In the genomic region with DNA sequence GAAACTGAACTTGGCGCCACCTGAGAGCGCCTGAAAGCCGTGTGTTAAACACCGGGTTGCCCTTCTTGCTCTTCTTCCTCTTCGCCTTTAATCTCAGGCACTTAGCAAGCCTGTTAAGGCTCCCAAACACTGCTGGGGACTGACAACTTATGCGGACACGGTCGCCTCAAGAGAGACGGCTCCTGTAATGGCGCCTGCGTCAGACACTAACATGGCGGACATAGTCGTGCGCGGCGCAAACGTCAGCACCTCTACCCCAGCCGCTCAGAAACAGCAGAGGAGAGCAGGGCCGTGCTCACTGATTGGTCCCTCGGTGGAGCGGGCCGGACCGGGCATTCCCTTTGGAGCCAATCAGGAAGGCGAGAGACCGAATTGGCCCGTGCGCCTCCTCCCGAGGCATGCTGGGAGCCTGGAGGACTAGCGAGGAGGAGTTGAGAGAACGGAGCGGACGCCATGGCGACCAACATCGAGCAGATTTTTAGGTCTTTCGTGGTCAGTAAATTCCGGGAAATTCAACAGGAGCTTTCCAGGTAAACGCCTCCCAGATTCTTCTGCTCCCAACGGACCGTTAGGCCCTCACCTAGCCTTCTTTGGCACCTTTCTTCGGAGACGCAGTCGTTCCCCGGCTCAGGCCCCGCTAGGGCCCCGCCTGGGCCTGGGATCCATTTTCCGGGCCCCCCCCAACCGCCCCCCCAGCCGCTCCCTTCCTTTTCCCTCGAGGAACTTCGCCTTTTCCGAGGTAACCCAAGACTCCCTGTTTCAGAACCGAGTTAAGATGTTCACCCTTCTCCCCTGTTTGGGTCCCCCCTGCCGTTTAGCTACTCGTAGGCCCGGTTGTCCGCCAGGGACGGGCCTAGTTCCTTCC, we compare ENCODE assay signal across 1 cellular context.
TF ChIP-seq lines count a peak whose summit lies in the region.

A gene with protein sequence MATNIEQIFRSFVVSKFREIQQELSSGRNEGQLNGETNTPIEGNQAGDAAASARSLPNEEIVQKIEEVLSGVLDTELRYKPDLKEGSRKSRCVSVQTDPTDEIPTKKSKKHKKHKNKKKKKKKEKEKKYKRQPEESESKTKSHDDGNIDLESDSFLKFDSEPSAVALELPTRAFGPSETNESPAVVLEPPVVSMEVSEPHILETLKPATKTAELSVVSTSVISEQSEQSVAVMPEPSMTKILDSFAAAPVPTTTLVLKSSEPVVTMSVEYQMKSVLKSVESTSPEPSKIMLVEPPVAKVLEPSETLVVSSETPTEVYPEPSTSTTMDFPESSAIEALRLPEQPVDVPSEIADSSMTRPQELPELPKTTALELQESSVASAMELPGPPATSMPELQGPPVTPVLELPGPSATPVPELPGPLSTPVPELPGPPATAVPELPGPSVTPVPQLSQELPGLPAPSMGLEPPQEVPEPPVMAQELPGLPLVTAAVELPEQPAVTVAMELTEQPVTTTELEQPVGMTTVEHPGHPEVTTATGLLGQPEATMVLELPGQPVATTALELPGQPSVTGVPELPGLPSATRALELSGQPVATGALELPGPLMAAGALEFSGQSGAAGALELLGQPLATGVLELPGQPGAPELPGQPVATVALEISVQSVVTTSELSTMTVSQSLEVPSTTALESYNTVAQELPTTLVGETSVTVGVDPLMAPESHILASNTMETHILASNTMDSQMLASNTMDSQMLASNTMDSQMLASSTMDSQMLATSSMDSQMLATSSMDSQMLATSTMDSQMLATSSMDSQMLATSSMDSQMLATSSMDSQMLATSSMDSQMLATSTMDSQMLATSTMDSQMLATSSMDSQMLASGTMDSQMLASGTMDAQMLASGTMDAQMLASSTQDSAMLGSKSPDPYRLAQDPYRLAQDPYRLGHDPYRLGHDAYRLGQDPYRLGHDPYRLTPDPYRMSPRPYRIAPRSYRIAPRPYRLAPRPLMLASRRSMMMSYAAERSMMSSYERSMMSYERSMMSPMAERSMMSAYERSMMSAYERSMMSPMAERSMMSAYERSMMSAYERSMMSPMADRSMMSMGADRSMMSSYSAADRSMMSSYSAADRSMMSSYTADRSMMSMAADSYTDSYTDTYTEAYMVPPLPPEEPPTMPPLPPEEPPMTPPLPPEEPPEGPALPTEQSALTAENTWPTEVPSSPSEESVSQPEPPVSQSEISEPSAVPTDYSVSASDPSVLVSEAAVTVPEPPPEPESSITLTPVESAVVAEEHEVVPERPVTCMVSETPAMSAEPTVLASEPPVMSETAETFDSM (N-terminal part only) (plus strand): TSS at position 399 of the 865 bp plus-strand sequence. CDS start 55 bp downstream, at position 454.

TF ChIP-seq in K562, 482 proteins besides CTCF, POLR2A, EP300 and RAD21 (continued from another document and continues in another):
- TF ChIP-seq ZFP36 (IDR thresholded peaks at IDR 0.05; ENCODE audit: low read depth, low read length, partially characterized antibody), result no peak
- no peak for TF ChIP-seq SNIP1 (IDR thresholded peaks at IDR 0.05; ENCODE audit: low read depth)
- TF ChIP-seq, protein P1, sequence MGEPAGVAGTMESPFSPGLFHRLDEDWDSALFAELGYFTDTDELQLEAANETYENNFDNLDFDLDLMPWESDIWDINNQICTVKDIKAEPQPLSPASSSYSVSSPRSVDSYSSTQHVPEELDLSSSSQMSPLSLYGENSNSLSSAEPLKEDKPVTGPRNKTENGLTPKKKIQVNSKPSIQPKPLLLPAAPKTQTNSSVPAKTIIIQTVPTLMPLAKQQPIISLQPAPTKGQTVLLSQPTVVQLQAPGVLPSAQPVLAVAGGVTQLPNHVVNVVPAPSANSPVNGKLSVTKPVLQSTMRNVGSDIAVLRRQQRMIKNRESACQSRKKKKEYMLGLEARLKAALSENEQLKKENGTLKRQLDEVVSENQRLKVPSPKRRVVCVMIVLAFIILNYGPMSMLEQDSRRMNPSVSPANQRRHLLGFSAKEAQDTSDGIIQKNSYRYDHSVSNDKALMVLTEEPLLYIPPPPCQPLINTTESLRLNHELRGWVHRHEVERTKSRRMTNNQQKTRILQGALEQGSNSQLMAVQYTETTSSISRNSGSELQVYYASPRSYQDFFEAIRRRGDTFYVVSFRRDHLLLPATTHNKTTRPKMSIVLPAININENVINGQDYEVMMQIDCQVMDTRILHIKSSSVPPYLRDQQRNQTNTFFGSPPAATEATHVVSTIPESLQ (CRISPR knock-in tag; IDR thresholded peaks at IDR 0.05), result no peak
- TF ChIP-seq BRF1 (IDR thresholded peaks at IDR 0.05; ENCODE audit: borderline replicate concordance, extremely low read depth, insufficient read length), result no peak
- TF ChIP-seq ZNF79 (CRISPR knock-in tag; IDR thresholded peaks at IDR 0.05; ENCODE audit: low read depth), result no peak
- no peak for TF ChIP-seq RBM17 (IDR thresholded peaks at IDR 0.05; ENCODE audit: borderline replicate concordance, low read depth, low read length)
- no peak; the same call in 1 of the 2 replicates for TF ChIP-seq STAT5A (IDR thresholded peaks at IDR 0.05; ENCODE audit: borderline replicate concordance, low read length)
- 0 out of 2 replicates have a peak, but pooled peaks have one; percentile 23 for TF ChIP-seq DNMT1 (IDR thresholded peaks at IDR 0.05)
- TF ChIP-seq MXI1 (IDR thresholded peaks at IDR 0.05; ENCODE audit: low read depth, low read length), result peak; percentile 67
- no peak for TF ChIP-seq ZNF778 (CRISPR knock-in tag; IDR thresholded peaks at IDR 0.05)
- no peak for TF ChIP-seq ZNF507 (tag; conservative IDR thresholded peaks at IDR 0.05)
- no peak for TF ChIP-seq ZNF699 (CRISPR knock-in tag; IDR thresholded peaks at IDR 0.05; ENCODE audit: insufficient replicate concordance)
- TF ChIP-seq, protein P2, sequence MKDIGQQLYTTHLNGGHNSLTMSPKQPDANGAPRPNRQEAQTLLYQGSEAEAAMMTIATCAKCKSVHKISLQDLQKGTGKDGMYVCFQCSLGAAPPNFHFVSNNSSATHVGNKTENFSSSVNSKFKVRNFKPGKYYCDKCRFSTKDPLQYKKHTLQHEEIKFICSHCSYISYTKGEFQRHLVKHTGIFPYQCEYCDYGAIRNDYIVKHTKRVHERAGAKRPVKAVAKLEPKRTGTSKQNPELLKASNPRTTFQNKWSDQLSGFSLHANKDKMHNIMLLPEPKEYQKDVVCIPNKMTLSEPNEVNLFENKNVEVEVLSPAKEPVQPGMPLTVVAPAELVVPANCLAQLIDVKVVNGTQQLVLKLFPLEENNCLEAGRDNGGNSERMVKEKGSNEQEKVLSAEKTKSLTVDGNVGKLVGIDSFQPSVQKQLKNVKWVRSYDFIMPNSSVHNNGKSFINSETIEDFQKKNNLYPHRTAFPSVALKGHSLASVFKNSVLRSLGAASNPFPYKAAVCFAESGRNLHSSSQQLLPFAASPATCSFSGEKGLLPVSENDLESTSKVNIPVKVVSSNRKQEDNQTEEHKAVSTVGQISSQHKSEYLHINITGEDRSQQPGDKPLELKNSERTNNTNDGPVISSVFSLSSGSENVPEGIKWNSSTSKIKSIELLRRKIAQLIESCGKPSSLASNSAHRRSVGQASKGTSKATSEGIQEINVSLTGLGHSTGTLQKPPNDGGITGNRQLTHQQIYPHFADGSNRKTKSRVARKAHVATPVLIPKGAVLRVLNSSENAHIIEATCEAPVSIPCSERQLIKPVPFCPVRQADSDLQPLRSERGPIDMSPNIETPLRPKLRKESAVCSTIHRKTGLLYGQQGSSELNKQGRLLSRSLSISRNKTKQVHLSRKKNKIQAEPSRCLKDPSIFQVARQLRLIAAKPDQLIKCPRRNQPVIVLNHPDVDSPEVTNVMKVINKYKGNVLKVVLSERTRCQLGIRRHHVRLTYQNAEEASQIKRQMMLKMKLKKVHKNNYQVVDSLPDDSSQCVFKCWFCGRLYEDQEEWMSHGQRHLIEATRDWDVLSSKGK (CRISPR knock-in tag; IDR thresholded peaks at IDR 0.05), result no peak
- TF ChIP-seq SLC30A9 (CRISPR knock-in tag; IDR thresholded peaks at IDR 0.05), result no peak
- TF ChIP-seq, protein P3, sequence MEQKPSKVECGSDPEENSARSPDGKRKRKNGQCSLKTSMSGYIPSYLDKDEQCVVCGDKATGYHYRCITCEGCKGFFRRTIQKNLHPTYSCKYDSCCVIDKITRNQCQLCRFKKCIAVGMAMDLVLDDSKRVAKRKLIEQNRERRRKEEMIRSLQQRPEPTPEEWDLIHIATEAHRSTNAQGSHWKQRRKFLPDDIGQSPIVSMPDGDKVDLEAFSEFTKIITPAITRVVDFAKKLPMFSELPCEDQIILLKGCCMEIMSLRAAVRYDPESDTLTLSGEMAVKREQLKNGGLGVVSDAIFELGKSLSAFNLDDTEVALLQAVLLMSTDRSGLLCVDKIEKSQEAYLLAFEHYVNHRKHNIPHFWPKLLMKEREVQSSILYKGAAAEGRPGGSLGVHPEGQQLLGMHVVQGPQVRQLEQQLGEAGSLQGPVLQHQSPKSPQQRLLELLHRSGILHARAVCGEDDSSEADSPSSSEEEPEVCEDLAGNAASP (IDR thresholded peaks at IDR 0.05), result no peak
- no peak for TF ChIP-seq BDP1 (IDR thresholded peaks at IDR 0.05; ENCODE audit: insufficient read depth, insufficient read length)
- TF ChIP-seq ETS2 (tag; IDR thresholded peaks at IDR 0.05; ENCODE audit: borderline replicate concordance, poor library complexity, severe bottlenecking), result no peak
- TF ChIP-seq DDX20 (tag; IDR thresholded peaks at IDR 0.05; ENCODE audit: low read depth), result no peak
- TF ChIP-seq, protein P4, sequence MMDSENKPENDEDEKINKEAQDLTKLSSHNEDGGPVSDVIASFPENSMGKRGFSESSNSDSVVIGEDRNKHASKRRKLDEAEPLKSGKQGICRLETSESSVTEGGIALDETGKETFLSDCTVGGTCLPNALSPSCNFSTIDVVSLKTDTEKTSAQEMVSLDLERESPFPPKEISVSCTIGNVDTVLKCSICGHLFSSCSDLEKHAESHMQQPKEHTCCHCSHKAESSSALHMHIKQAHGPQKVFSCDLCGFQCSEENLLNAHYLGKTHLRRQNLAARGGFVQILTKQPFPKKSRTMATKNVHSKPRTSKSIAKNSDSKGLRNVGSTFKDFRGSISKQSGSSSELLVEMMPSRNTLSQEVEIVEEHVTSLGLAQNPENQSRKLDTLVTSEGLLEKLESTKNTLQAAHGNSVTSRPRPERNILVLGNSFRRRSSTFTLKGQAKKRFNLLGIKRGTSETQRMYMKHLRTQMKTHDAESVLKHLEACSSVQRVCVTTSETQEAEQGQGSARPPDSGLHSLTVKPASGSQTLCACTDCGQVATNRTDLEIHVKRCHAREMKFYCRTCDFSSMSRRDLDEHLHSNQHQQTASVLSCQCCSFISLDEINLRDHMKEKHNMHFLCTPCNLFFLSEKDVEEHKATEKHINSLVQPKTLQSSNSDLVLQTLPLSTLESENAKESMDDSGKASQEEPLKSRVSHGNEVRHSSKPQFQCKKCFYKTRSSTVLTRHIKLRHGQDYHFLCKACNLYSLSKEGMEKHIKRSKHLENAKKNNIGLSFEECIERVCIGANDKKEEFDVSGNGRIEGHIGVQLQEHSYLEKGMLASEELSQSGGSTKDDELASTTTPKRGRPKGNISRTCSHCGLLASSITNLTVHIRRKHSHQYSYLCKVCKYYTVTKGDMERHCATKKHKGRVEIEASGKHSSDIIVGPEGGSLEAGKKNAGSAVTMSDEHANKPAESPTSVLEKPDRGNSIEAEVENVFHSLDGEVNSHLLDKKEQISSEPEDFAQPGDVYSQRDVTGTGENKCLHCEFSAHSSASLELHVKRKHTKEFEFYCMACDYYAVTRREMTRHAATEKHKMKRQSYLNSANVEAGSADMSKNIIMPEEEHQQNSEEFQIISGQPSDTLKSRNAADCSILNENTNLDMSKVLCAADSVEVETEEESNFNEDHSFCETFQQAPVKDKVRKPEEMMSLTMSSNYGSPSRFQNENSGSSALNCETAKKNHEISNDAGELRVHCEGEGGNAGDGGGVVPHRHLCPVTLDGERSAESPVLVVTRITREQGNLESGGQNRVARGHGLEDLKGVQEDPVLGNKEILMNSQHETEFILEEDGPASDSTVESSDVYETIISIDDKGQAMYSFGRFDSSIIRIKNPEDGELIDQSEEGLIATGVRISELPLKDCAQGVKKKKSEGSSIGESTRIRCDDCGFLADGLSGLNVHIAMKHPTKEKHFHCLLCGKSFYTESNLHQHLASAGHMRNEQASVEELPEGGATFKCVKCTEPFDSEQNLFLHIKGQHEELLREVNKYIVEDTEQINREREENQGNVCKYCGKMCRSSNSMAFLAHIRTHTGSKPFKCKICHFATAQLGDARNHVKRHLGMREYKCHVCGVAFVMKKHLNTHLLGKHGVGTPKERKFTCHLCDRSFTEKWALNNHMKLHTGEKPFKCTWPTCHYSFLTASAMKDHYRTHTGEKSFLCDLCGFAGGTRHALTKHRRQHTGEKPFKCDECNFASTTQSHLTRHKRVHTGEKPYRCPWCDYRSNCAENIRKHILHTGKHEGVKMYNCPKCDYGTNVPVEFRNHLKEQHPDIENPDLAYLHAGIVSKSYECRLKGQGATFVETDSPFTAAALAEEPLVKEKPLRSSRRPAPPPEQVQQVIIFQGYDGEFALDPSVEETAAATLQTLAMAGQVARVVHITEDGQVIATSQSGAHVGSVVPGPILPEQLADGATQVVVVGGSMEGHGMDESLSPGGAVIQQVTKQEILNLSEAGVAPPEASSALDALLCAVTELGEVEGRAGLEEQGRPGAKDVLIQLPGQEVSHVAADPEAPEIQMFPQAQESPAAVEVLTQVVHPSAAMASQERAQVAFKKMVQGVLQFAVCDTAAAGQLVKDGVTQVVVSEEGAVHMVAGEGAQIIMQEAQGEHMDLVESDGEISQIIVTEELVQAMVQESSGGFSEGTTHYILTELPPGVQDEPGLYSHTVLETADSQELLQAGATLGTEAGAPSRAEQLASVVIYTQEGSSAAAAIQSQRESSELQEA (IDR thresholded peaks at IDR 0.05; ENCODE audit: low read depth), result no peak
- no peak for TF ChIP-seq CEBPG (CRISPR knock-in tag; IDR thresholded peaks at IDR 0.05)
- TF ChIP-seq CEBPG (tag; conservative IDR thresholded peaks at IDR 0.05 in 1 of 2, IDR thresholded peaks at IDR 0.05 in 1 of 2), result no peak
- TF ChIP-seq EZH2 (IDR thresholded peaks at IDR 0.05; ENCODE audit: borderline replicate concordance, low read depth, low read length), result no peak
- peak; percentile 83 for TF ChIP-seq ASH1L (IDR thresholded peaks at IDR 0.05; ENCODE audit: borderline replicate concordance, low read depth, partially characterized antibody)
- no peak for TF ChIP-seq CBX8 (IDR thresholded peaks at IDR 0.05; ENCODE audit: borderline replicate concordance, extremely low read depth, low read depth, low read length, poor library complexity, severe bottlenecking)
- 0 out of 2 replicates have a peak, but pooled peaks have one; percentile 60 for TF ChIP-seq GABPA (tag; conservative IDR thresholded peaks at IDR 0.05; ENCODE audit: low read depth)
- TF ChIP-seq ILK (tag; IDR thresholded peaks at IDR 0.05; ENCODE audit: borderline replicate concordance, low read depth), result no peak
- no peak for TF ChIP-seq ZNF140 (CRISPR knock-in tag; IDR thresholded peaks at IDR 0.05)
- TF ChIP-seq YY1 (IDR thresholded peaks at IDR 0.05; ENCODE audit: borderline replicate concordance in 1 of 3, control insufficient read depth in 1 of 3, extremely low read depth in 1 of 3, insufficient read depth in 3 of 3, insufficient read length in 1 of 3, insufficient replicate concordance in 2 of 3, low read depth in 1 of 3, low read length in 2 of 3), result peak; percentile 97 to 99 (median 98)
- TF ChIP-seq SMARCA5 (IDR thresholded peaks at IDR 0.05), result no peak
- TF ChIP-seq MBD2 (IDR thresholded peaks at IDR 0.05; ENCODE audit: borderline replicate concordance, low read depth), result peak; percentile 92
- TF ChIP-seq SAFB2 (IDR thresholded peaks at IDR 0.05; ENCODE audit: borderline replicate concordance, low read depth, low read length, severe bottlenecking), result no peak
- TF ChIP-seq CBX1 (IDR thresholded peaks at IDR 0.05; ENCODE audit: low read depth), result no peak
- TF ChIP-seq IRF2 (CRISPR knock-in tag; IDR thresholded peaks at IDR 0.05), result no peak
- peak; percentile 63; the same call in 1 of the 2 replicates for TF ChIP-seq HIVEP1 (CRISPR knock-in tag; IDR thresholded peaks at IDR 0.05)
- TF ChIP-seq HSF4 (CRISPR knock-in tag; IDR thresholded peaks at IDR 0.05; ENCODE audit: borderline replicate concordance), result no peak
- 0 out of 2 replicates have a peak, but pooled peaks have one; percentile 75 for TF ChIP-seq OTX1 (CRISPR knock-in tag; IDR thresholded peaks at IDR 0.05)
- no peak for TF ChIP-seq COPS2 (conservative IDR thresholded peaks at IDR 0.05)
- TF ChIP-seq JUNB (CRISPR knock-in tag; conservative IDR thresholded peaks at IDR 0.05), result no peak
- peak; percentile 60 for TF ChIP-seq ETV5 (CRISPR knock-in tag; IDR thresholded peaks at IDR 0.05; ENCODE audit: low read depth)
